In genomic region chr1:161473363-161473762, GRCh38 we compare ENCODE assay signal across 8 cellular contexts. TPM values are rescaled to one million over a fixed set of nuclear protein-coding genes. Genes with fewer than 3 reads are reported as not detected.
DNase-seq lines count a peak whose midpoint lies in the region; ATAC-seq lines count a peak whose summit lies in the region.

No MANE protein-coding gene starts in this region.

- DNase-seq in CD1c-positive myeloid dendritic cell (ENCODE audit: extremely low spot score) (peak; percentile 38), HT1080 (ENCODE audit: low read depth) (peak; percentile 37), immature natural killer cell (no peak)
- no peak for DNase-seq in T-helper 2 cell treated with Interferon-gamma antibody and Interleukin-4, amounts not matched to agents 5 μg/mL and 100 μg/mL, for 36 hours (ENCODE audit: low spot score)
- no peak for DNase-seq in activated T-helper 1 cell treated with anti-CD3 and anti-CD28 coated beads, Interleukin-12 subunit alpha, Interleukin-12 subunit beta, Interleukin-2, Interleukin-4 antibody, amounts not matched to agents 30 ng/mL and 10 ng/mL and 1 ng/mL, durations not matched to agents 14 hours and 24 hours and 36 hours (ENCODE audit: low spot score)
- DNase-seq in activated CD8-positive, alpha-beta memory T cell treated with anti-CD3 and anti-CD28 coated beads, Interleukin-2, amount 50 U/mL, for 4 hours = no peak

- no peaks in the 10 kb centered on the region for H3K36me3 Mint-ChIP-seq in T-helper 2 cell treated with Interferon-gamma antibody and Interleukin-4, amounts not matched to agents 5 μg/mL and 100 μg/mL, for 36 hours (ENCODE audit: low read depth)
- H3K36me3 Mint-ChIP-seq in immature natural killer cell = peaks cover 0 to 3% (median 0%) of the 10 kb centered on the region in 3 donors
- H3K36me3 Mint-ChIP-seq in activated T-helper 1 cell treated with anti-CD3 and anti-CD28 coated beads, Interleukin-12 subunit alpha, Interleukin-12 subunit beta, Interleukin-2, Interleukin-4 antibody, amounts not matched to agents 30 ng/mL and 10 ng/mL and 1 ng/mL, durations not matched to agents 14 hours and 24 hours and 36 hours (ENCODE audit: low read depth) = no peaks in the 10 kb centered on the region

- ATAC-seq in GM19395 (IDR thresholded peaks at IDR 0.05; ENCODE audit: unreplicated experiment) (no peak), GM19463 (IDR thresholded peaks at IDR 0.05; ENCODE audit: unreplicated experiment) (no peak)

- H3K27me3 Mint-ChIP-seq in T-helper 2 cell treated with Interferon-gamma antibody and Interleukin-4, amounts not matched to agents 5 μg/mL and 100 μg/mL, for 36 hours (ENCODE audit: low read depth) = peaks cover 37% of the 10 kb centered on the region
- H3K27me3 Mint-ChIP-seq in immature natural killer cell (ENCODE audit: low read depth in 3 of 3) = peaks cover 10 to 21% (median 17%) of the 10 kb centered on the region in 3 donors
- H3K27me3 Mint-ChIP-seq in activated T-helper 1 cell treated with anti-CD3 and anti-CD28 coated beads, Interleukin-12 subunit alpha, Interleukin-12 subunit beta, Interleukin-2, Interleukin-4 antibody, amounts not matched to agents 30 ng/mL and 10 ng/mL and 1 ng/mL, durations not matched to agents 14 hours and 24 hours and 36 hours (ENCODE audit: insufficient read depth) = peaks cover 14% of the 10 kb centered on the region

- no peaks in the 10 kb centered on the region for H3K9me3 Mint-ChIP-seq in T-helper 2 cell treated with Interferon-gamma antibody and Interleukin-4, amounts not matched to agents 5 μg/mL and 100 μg/mL, for 36 hours
- no peaks in the 10 kb centered on the region for H3K9me3 Mint-ChIP-seq in immature natural killer cell
- no peaks in the 10 kb centered on the region for H3K9me3 Mint-ChIP-seq in activated T-helper 1 cell treated with anti-CD3 and anti-CD28 coated beads, Interleukin-12 subunit alpha, Interleukin-12 subunit beta, Interleukin-2, Interleukin-4 antibody, amounts not matched to agents 30 ng/mL and 10 ng/mL and 1 ng/mL, durations not matched to agents 14 hours and 24 hours and 36 hours

- no peak overlapping the region for H3K27ac Mint-ChIP-seq in T-helper 2 cell treated with Interferon-gamma antibody and Interleukin-4, amounts not matched to agents 5 μg/mL and 100 μg/mL, for 36 hours
- H3K27ac Mint-ChIP-seq in immature natural killer cell = no peak overlapping the region
- no peak overlapping the region for H3K27ac Mint-ChIP-seq in activated T-helper 1 cell treated with anti-CD3 and anti-CD28 coated beads, Interleukin-12 subunit alpha, Interleukin-12 subunit beta, Interleukin-2, Interleukin-4 antibody, amounts not matched to agents 30 ng/mL and 10 ng/mL and 1 ng/mL, durations not matched to agents 14 hours and 24 hours and 36 hours

- intact Hi-C loops in activated T-helper 1 cell treated with anti-CD3 and anti-CD28 coated beads, Interleukin-12 subunit alpha, Interleukin-12 subunit beta, Interleukin-2, Interleukin-4 antibody, amounts not matched to agents 30 ng/mL and 10 ng/mL and 1 ng/mL, durations not matched to agents 14 hours and 24 hours and 36 hours (cut with micrococcal nuclease) = no loop called here

- peak overlapping the region; percentile 71 for H3K4me3 Mint-ChIP-seq in T-helper 2 cell treated with Interferon-gamma antibody and Interleukin-4, amounts not matched to agents 5 μg/mL and 100 μg/mL, for 36 hours
- peak overlapping the region; percentile 61 to 77 (median 68) for H3K4me3 Mint-ChIP-seq in immature natural killer cell
- H3K4me3 Mint-ChIP-seq in activated T-helper 1 cell treated with anti-CD3 and anti-CD28 coated beads, Interleukin-12 subunit alpha, Interleukin-12 subunit beta, Interleukin-2, Interleukin-4 antibody, amounts not matched to agents 30 ng/mL and 10 ng/mL and 1 ng/mL, durations not matched to agents 14 hours and 24 hours and 36 hours = no peak overlapping the region

- peaks cover 8% of the 10 kb centered on the region for H3K4me1 Mint-ChIP-seq in T-helper 2 cell treated with Interferon-gamma antibody and Interleukin-4, amounts not matched to agents 5 μg/mL and 100 μg/mL, for 36 hours (ENCODE audit: low read depth)
- peaks cover 11 to 13% of the 10 kb centered on the region in 2 donors for H3K4me1 Mint-ChIP-seq in immature natural killer cell
- H3K4me1 Mint-ChIP-seq in activated T-helper 1 cell treated with anti-CD3 and anti-CD28 coated beads, Interleukin-12 subunit alpha, Interleukin-12 subunit beta, Interleukin-2, Interleukin-4 antibody, amounts not matched to agents 30 ng/mL and 10 ng/mL and 1 ng/mL, durations not matched to agents 14 hours and 24 hours and 36 hours (ENCODE audit: low read depth) = peaks cover 10% of the 10 kb centered on the region

RNA-seq across cellular contexts. Expression of gene FCGR2A, which starts 31.9 kb away (rescaled TPM):
- total RNA-seq in HT1080 (2014; rRNA removed; shearing (Covaris generic)) = 0.16 TPM in 1 of 2 replicates, not detected in the other
- 0.87 and 1.8 TPM in 2 replicates for polyA plus RNA-seq in HT1080 (2015; cell fraction: cytosol; rRNA removed)
- polyA plus RNA-seq in HT1080 (2015; cell fraction: nucleus; rRNA removed) = 0.26 and 1.0 TPM in 2 replicates
- 1 to 10 TPM in 2 of 3 donors, under 1 TPM in 1; 0.71 to 5.2 (median 2.1) TPM for polyA plus RNA-seq in immature natural killer cell
- total RNA-seq in activated T-helper 1 cell treated with anti-CD3 and anti-CD28 coated beads, Interleukin-12 subunit alpha, Interleukin-12 subunit beta, Interleukin-2, Interleukin-4 antibody, amounts not matched to agents 30 ng/mL and 10 ng/mL and 1 ng/mL, durations not matched to agents 14 hours and 24 hours and 36 hours = not detected in 2 replicates

RNA-seq across cellular contexts. Expression of gene HSPA6, which starts 51.0 kb away (rescaled TPM):
- 1.5 and 1.9 TPM in 2 replicates for total RNA-seq in HT1080 (2014; rRNA removed; shearing (Covaris generic))
- polyA plus RNA-seq in HT1080 (2015; cell fraction: cytosol; rRNA removed) = 0.34 and 1.2 TPM in 2 replicates
- 0.57 and 0.67 TPM in 2 replicates for polyA plus RNA-seq in HT1080 (2015; cell fraction: nucleus; rRNA removed)
- polyA plus RNA-seq in immature natural killer cell = 1 to 10 TPM in 2 of 3 donors, under 1 TPM in 1; 0.61 to 8.8 (median 6.9) TPM
- 0.59 and 0.99 TPM in 2 replicates for total RNA-seq in activated T-helper 1 cell treated with anti-CD3 and anti-CD28 coated beads, Interleukin-12 subunit alpha, Interleukin-12 subunit beta, Interleukin-2, Interleukin-4 antibody, amounts not matched to agents 30 ng/mL and 10 ng/mL and 1 ng/mL, durations not matched to agents 14 hours and 24 hours and 36 hours

Comparison
In these comparisons a context has a peak if more than half of its experiments do, and no peak if none do; other contexts are left out.
1. DNase-seq: peak in CD1c-positive myeloid dendritic cell (single experiment) and HT1080 (single experiment); none in T-helper 2 cell treated with Interferon-gamma antibody and Interleukin-4, amounts not matched to agents 5 μg/mL and 100 μg/mL, for 36 hours (single experiment), immature natural killer cell (0 of 3), activated T-helper 1 cell treated with anti-CD3 and anti-CD28 coated beads, Interleukin-12 subunit alpha, Interleukin-12 subunit beta, Interleukin-2, Interleukin-4 antibody, amounts not matched to agents 30 ng/mL and 10 ng/mL and 1 ng/mL, durations not matched to agents 14 hours and 24 hours and 36 hours (single experiment) and activated CD8-positive, alpha-beta memory T cell treated with anti-CD3 and anti-CD28 coated beads, Interleukin-2, amount 50 U/mL, for 4 hours (single experiment).